In genomic region chr7:79312022-79312421, GRCh38 we compare ENCODE assay signal across 37 cellular contexts.
"Had no signal": no experiment of that assay in that cellular context is flagged by ENCODE, and none has a peak within 500 bp of the region (broad histone marks: within the 10 kb centered on the region; RNA-seq: fewer than 3 reads in every experiment).

No MANE protein-coding gene starts in this region.

- H3K27me3 Mint-ChIP-seq: activated naive CD4-positive, alpha-beta T cell treated with anti-CD3 and anti-CD28 coated beads, Interleukin-2, amount 10 ng/mL, durations not matched to agents 7 days and 5 days; activated naive CD8-positive, alpha-beta T cell; activated naive CD8-positive, alpha-beta T cell treated with anti-CD3 and anti-CD28 coated beads for 36 hours; activated naive CD8-positive, alpha-beta T cell treated with anti-CD3 and anti-CD28 coated beads, Interleukin-2, amount 50 U/mL, for 24 hours; activated T-cell treated with anti-CD3 and anti-CD28 coated beads, Interleukin-2, amount 50 U/mL, for 24 hours; activated T-helper 17 cell treated with anti-CD3 and anti-CD28 coated beads, Interleukin-2, amount 50 U/mL, for 72 hours; brain; central memory CD8-positive, alpha-beta T cell had no signal

- DNase-seq: activated effector memory CD4-positive, alpha-beta T cell treated with anti-CD3 and anti-CD28 coated beads, Interleukin-2, amount 50 U/mL, for 16 hours; activated effector memory CD4-positive, alpha-beta T cell treated with Interleukin-2 at 50 U/mL for 16 hours; activated gamma-delta T cell; activated gamma-delta T cell treated with Interleukin-2 at 50 U/mL for 16 hours; activated naive CD4-positive, alpha-beta T cell; activated naive CD4-positive, alpha-beta T cell treated with anti-CD3 and anti-CD28 coated beads for 36 hours; activated naive CD4-positive, alpha-beta T cell treated with anti-CD3 and anti-CD28 coated beads, Interleukin-2, amount 10 ng/mL, durations not matched to agents 7 days and 5 days; activated naive CD4-positive, alpha-beta T cell treated with anti-CD3 and anti-CD28 coated beads, Interleukin-2, amount 50 U/mL, for 16 hours; activated naive CD4-positive, alpha-beta T cell treated with Interleukin-2 at 50 U/mL for 16 hours; activated naive CD8-positive, alpha-beta T cell treated with anti-CD3 and anti-CD28 coated beads for 36 hours; activated naive CD8-positive, alpha-beta T cell treated with anti-CD3 and anti-CD28 coated beads, Interleukin-2, amount 10 ng/mL, durations not matched to agents 7 days and 5 days; activated naive CD8-positive, alpha-beta T cell treated with anti-CD3 and anti-CD28 coated beads, Interleukin-2, amount 50 U/mL, for 24 hours; activated T-cell treated with anti-CD3 and anti-CD28 coated beads, Interleukin-2, amount 50 U/mL, for 24 hours; activated T-cell treated with anti-CD3 and anti-CD28 coated beads, Interleukin-2, amount 50 U/mL, for 4 hours; activated T-cell treated with anti-CD3 and anti-CD28 coated beads, Interleukin-2, amount 50 U/mL, for 48 hours; activated T-cell treated with anti-CD3 and anti-CD28 coated beads, Interleukin-2, amount 50 U/mL, for 72 hours; adrenal gland; amniotic stem cell; amygdala; anterior cingulate cortex; aorta; body of pancreas; brain microvascular endothelial cell; caudate nucleus; central memory CD4-positive, alpha-beta T cell; cerebellar nuclear complex had no signal

- H3K4me3 Mint-ChIP-seq: activated naive CD4-positive, alpha-beta T cell treated with anti-CD3 and anti-CD28 coated beads for 36 hours; activated naive CD4-positive, alpha-beta T cell treated with anti-CD3 and anti-CD28 coated beads, Interleukin-2, amount 10 ng/mL, durations not matched to agents 7 days and 5 days; activated naive CD4-positive, alpha-beta T cell treated with anti-CD3 and anti-CD28 coated beads, Interleukin-2, amount 50 U/mL, for 24 hours; activated naive CD8-positive, alpha-beta T cell; activated naive CD8-positive, alpha-beta T cell treated with anti-CD3 and anti-CD28 coated beads for 36 hours; activated naive CD8-positive, alpha-beta T cell treated with anti-CD3 and anti-CD28 coated beads, Interleukin-2, amount 10 ng/mL, durations not matched to agents 7 days and 5 days; activated naive CD8-positive, alpha-beta T cell treated with anti-CD3 and anti-CD28 coated beads, Interleukin-2, amount 50 U/mL, for 24 hours; activated T-cell treated with anti-CD3 and anti-CD28 coated beads, Interleukin-2, amount 50 U/mL, for 24 hours; activated T-cell treated with anti-CD3 and anti-CD28 coated beads, Interleukin-2, amount 50 U/mL, for 4 hours; activated T-cell treated with anti-CD3 and anti-CD28 coated beads, Interleukin-2, amount 50 U/mL, for 72 hours; activated T-helper 1 cell treated with anti-CD3 and anti-CD28 coated beads, Interleukin-12 subunit alpha, Interleukin-12 subunit beta, Interleukin-2, Interleukin-4 antibody, amounts not matched to agents 30 ng/mL and 10 ng/mL and 1 ng/mL, durations not matched to agents 14 hours and 24 hours and 36 hours; activated T-helper 17 cell treated with anti-CD3 and anti-CD28 coated beads, Interleukin-2, amount 50 U/mL, for 72 hours; brain; central memory CD8-positive, alpha-beta T cell had no signal

- H3K27ac Mint-ChIP-seq: activated naive CD4-positive, alpha-beta T cell treated with anti-CD3 and anti-CD28 coated beads for 36 hours; activated naive CD4-positive, alpha-beta T cell treated with anti-CD3 and anti-CD28 coated beads, Interleukin-2, amount 10 ng/mL, durations not matched to agents 7 days and 5 days; activated naive CD4-positive, alpha-beta T cell treated with anti-CD3 and anti-CD28 coated beads, Interleukin-2, amount 50 U/mL, for 24 hours; activated naive CD4-positive, alpha-beta T cell treated with anti-CD3 and anti-CD28 coated beads, Interleukin-2, amount 50 U/mL, for 72 hours; activated naive CD8-positive, alpha-beta T cell; activated naive CD8-positive, alpha-beta T cell treated with anti-CD3 and anti-CD28 coated beads for 36 hours; activated naive CD8-positive, alpha-beta T cell treated with anti-CD3 and anti-CD28 coated beads, Interleukin-2, amount 10 ng/mL, durations not matched to agents 7 days and 5 days; activated naive CD8-positive, alpha-beta T cell treated with anti-CD3 and anti-CD28 coated beads, Interleukin-2, amount 50 U/mL, for 24 hours; activated T-cell treated with anti-CD3 and anti-CD28 coated beads, Interleukin-2, amount 50 U/mL, for 24 hours; activated T-cell treated with anti-CD3 and anti-CD28 coated beads, Interleukin-2, amount 50 U/mL, for 72 hours; activated T-helper 1 cell treated with anti-CD3 and anti-CD28 coated beads, Interleukin-12 subunit alpha, Interleukin-12 subunit beta, Interleukin-2, Interleukin-4 antibody, amounts not matched to agents 30 ng/mL and 10 ng/mL and 1 ng/mL, durations not matched to agents 14 hours and 24 hours and 36 hours; activated T-helper 17 cell treated with anti-CD3 and anti-CD28 coated beads, Interleukin-2, amount 50 U/mL, for 72 hours; activated T-helper 2 cell treated with anti-CD3 and anti-CD28 coated beads, Interferon-gamma antibody, Interleukin-2, Interleukin-4, amounts not matched to agents 10 μg/mL and 5 μg/mL and 100 μg/mL, durations not matched to agents 14 hours and 24 hours and 36 hours; brain had no signal

- H3K27ac ChIP-seq: adrenal gland, ascending aorta, body of pancreas, brain microvascular endothelial cell, breast epithelium, cardiac muscle cell had no signal

- H3K9me3 Mint-ChIP-seq: activated naive CD4-positive, alpha-beta T cell treated with anti-CD3 and anti-CD28 coated beads for 36 hours; activated naive CD4-positive, alpha-beta T cell treated with anti-CD3 and anti-CD28 coated beads, Interleukin-2, amount 10 ng/mL, durations not matched to agents 7 days and 5 days; activated naive CD4-positive, alpha-beta T cell treated with anti-CD3 and anti-CD28 coated beads, Interleukin-2, amount 50 U/mL, for 24 hours; activated naive CD8-positive, alpha-beta T cell treated with anti-CD3 and anti-CD28 coated beads for 36 hours; activated naive CD8-positive, alpha-beta T cell treated with anti-CD3 and anti-CD28 coated beads, Interleukin-2, amount 10 ng/mL, durations not matched to agents 7 days and 5 days; activated naive CD8-positive, alpha-beta T cell treated with anti-CD3 and anti-CD28 coated beads, Interleukin-2, amount 50 U/mL, for 24 hours; activated T-cell treated with anti-CD3 and anti-CD28 coated beads, Interleukin-2, amount 50 U/mL, for 24 hours; activated T-cell treated with anti-CD3 and anti-CD28 coated beads, Interleukin-2, amount 50 U/mL, for 72 hours; activated T-helper 1 cell treated with anti-CD3 and anti-CD28 coated beads, Interleukin-12 subunit alpha, Interleukin-12 subunit beta, Interleukin-2, Interleukin-4 antibody, amounts not matched to agents 30 ng/mL and 10 ng/mL and 1 ng/mL, durations not matched to agents 14 hours and 24 hours and 36 hours; activated T-helper 2 cell treated with anti-CD3 and anti-CD28 coated beads, Interferon-gamma antibody, Interleukin-2, Interleukin-4, amounts not matched to agents 10 μg/mL and 5 μg/mL and 100 μg/mL, durations not matched to agents 14 hours and 24 hours and 36 hours; brain had no signal

- H3K4me1 Mint-ChIP-seq: activated naive CD4-positive, alpha-beta T cell treated with anti-CD3 and anti-CD28 coated beads, Interleukin-2, amount 10 ng/mL, durations not matched to agents 7 days and 5 days; activated naive CD4-positive, alpha-beta T cell treated with anti-CD3 and anti-CD28 coated beads, Interleukin-2, amount 50 U/mL, for 24 hours; activated naive CD8-positive, alpha-beta T cell treated with anti-CD3 and anti-CD28 coated beads for 36 hours; activated naive CD8-positive, alpha-beta T cell treated with anti-CD3 and anti-CD28 coated beads, Interleukin-2, amount 10 ng/mL, durations not matched to agents 7 days and 5 days; activated naive CD8-positive, alpha-beta T cell treated with anti-CD3 and anti-CD28 coated beads, Interleukin-2, amount 50 U/mL, for 24 hours; activated T-helper 17 cell treated with anti-CD3 and anti-CD28 coated beads, Interleukin-2, amount 50 U/mL, for 72 hours; central memory CD8-positive, alpha-beta T cell had no signal

- H3K4me3 ChIP-seq: adrenal gland, ascending aorta, body of pancreas, breast epithelium, cardiac muscle cell had no signal

- H3K9me3 ChIP-seq: adrenal gland, ascending aorta, body of pancreas, breast epithelium had no signal

- H3K36me3 Mint-ChIP-seq: activated naive CD4-positive, alpha-beta T cell treated with anti-CD3 and anti-CD28 coated beads, Interleukin-2, amount 10 ng/mL, durations not matched to agents 7 days and 5 days; activated naive CD4-positive, alpha-beta T cell treated with anti-CD3 and anti-CD28 coated beads, Interleukin-2, amount 50 U/mL, for 24 hours; activated naive CD4-positive, alpha-beta T cell treated with anti-CD3 and anti-CD28 coated beads, Interleukin-2, amount 50 U/mL, for 72 hours; activated naive CD8-positive, alpha-beta T cell; activated naive CD8-positive, alpha-beta T cell treated with anti-CD3 and anti-CD28 coated beads for 36 hours; activated naive CD8-positive, alpha-beta T cell treated with anti-CD3 and anti-CD28 coated beads, Interleukin-2, amount 10 ng/mL, durations not matched to agents 7 days and 5 days; brain had no signal

- H3K4me1 ChIP-seq: ascending aorta, body of pancreas, breast epithelium had no signal

- H3K27me3 ChIP-seq: adrenal gland, ascending aorta, body of pancreas, brain microvascular endothelial cell, breast epithelium, cardiac muscle cell had no signal

- H3K36me3 ChIP-seq: adrenal gland, ascending aorta, brain microvascular endothelial cell, breast epithelium, cardiac muscle cell had no signal

- ATAC-seq: activated naive CD4-positive, alpha-beta T cell treated with anti-CD3 and anti-CD28 coated beads, Interleukin-2, amount 50 U/mL, for 72 hours; activated naive CD8-positive, alpha-beta T cell treated with anti-CD3 and anti-CD28 coated beads, Interleukin-2, amount 50 U/mL, for 24 hours; activated T-cell treated with anti-CD3 and anti-CD28 coated beads, Interleukin-2, amount 50 U/mL, for 4 hours; activated T-cell treated with anti-CD3 and anti-CD28 coated beads, Interleukin-2, amount 50 U/mL, for 72 hours; activated T-helper 17 cell treated with anti-CD3 and anti-CD28 coated beads, Interleukin-2, amount 50 U/mL, for 72 hours; body of pancreas had no signal
